7 cellular contexts compared by ENCODE assay signal in genomic region chr2:218396688-218397501, GRCh38. TPM values are rescaled to one million over a fixed set of nuclear protein-coding genes. Genes with fewer than 3 reads are reported as not detected.
DNase-seq lines count a peak whose midpoint lies in the region; ATAC-seq, FAIRE-seq and TF ChIP-seq lines count a peak whose summit lies in the region.

No MANE protein-coding gene starts in this region.

- FAIRE-seq in H54 (lab: Jason Lieb, UNC) = no peak

- H3K36me3 Mint-ChIP-seq in activated CD4-positive, alpha-beta memory T cell treated with anti-CD3 and anti-CD28 coated beads, Interleukin-2, amount 10 ng/mL, durations not matched to agents 7 days and 5 days (ENCODE audit: low read depth) = peaks cover 15% of the 10 kb centered on the region
- peaks cover 48% of the 10 kb centered on the region for H3K36me3 Mint-ChIP-seq in stimulated activated effector memory CD8-positive, alpha-beta T cell treated with anti-CD3 and anti-CD28 coated beads, Interleukin-12 subunit alpha, Interleukin-12 subunit beta, amount 100 ng/mL, for 72 hours

- CTCF ChIA-PET in activated CD4-positive, alpha-beta memory T cell treated with anti-CD3 and anti-CD28 coated beads, Interleukin-2, amount 10 ng/mL, durations not matched to agents 7 days and 5 days (lab: Charles Lee) = interaction anchor here (0.6 to 4.0 kb wide), 24 partner anchors 9 to 263 kb away, joined by 3 to 33 read pairs (median 5); partner anchors contain the start of genes AAMP, CATIP, PNKD and TMBIM1

- H3K4me1 Mint-ChIP-seq in activated CD4-positive, alpha-beta memory T cell treated with anti-CD3 and anti-CD28 coated beads, Interleukin-2, amount 10 ng/mL, durations not matched to agents 7 days and 5 days = peaks cover 42% of the 10 kb centered on the region
- H3K4me1 Mint-ChIP-seq in stimulated activated effector memory CD8-positive, alpha-beta T cell treated with anti-CD3 and anti-CD28 coated beads, Interleukin-12 subunit alpha, Interleukin-12 subunit beta, amount 100 ng/mL, for 72 hours = peaks cover 50% of the 10 kb centered on the region

- peak; percentile 81 for DNase-seq in H54 (ENCODE audit: insufficient read length, low spot score)
- DNase-seq in NCI-H524 (lab: John Stamatoyannopoulos, UW) = peak; percentile 47 to 62
- DNase-seq in activated CD4-positive, alpha-beta memory T cell treated with anti-CD3 and anti-CD28 coated beads, Interleukin-2, amount 10 ng/mL, durations not matched to agents 7 days and 5 days = peak; percentile 88
- DNase-seq in effector CD4-positive, alpha-beta T cell = peak; percentile 65
- DNase-seq in medulla oblongata (ENCODE audit: extremely low spot score) = peak; percentile 76
- peak in 1 of 2 donors; percentile 85 for DNase-seq in stimulated activated effector memory CD8-positive, alpha-beta T cell treated with anti-CD3 and anti-CD28 coated beads, Interleukin-12 subunit alpha, Interleukin-12 subunit beta, amount 100 ng/mL, for 72 hours (ENCODE audit: low spot score in 2 of 2)

- ATAC-seq in stimulated activated effector memory CD8-positive, alpha-beta T cell treated with anti-CD3 and anti-CD28 coated beads, Interleukin-12 subunit alpha, Interleukin-12 subunit beta, amount 100 ng/mL, for 72 hours = peak; percentile 0
- no peak for ATAC-seq in HG02759 (IDR thresholded peaks at IDR 0.05; ENCODE audit: unreplicated experiment)

- no peaks in the 10 kb centered on the region for H3K9me3 Mint-ChIP-seq in activated CD4-positive, alpha-beta memory T cell treated with anti-CD3 and anti-CD28 coated beads, Interleukin-2, amount 10 ng/mL, durations not matched to agents 7 days and 5 days
- H3K9me3 Mint-ChIP-seq in stimulated activated effector memory CD8-positive, alpha-beta T cell treated with anti-CD3 and anti-CD28 coated beads, Interleukin-12 subunit alpha, Interleukin-12 subunit beta, amount 100 ng/mL, for 72 hours = no peaks in the 10 kb centered on the region

- TF ChIP-seq POLR2A in H54 (IDR thresholded peaks at IDR 0.05; ENCODE audit: low read depth, low read length) = peak; percentile 37; the same call in 1 of the 2 replicates

- H3K27me3 Mint-ChIP-seq in activated CD4-positive, alpha-beta memory T cell treated with anti-CD3 and anti-CD28 coated beads, Interleukin-2, amount 10 ng/mL, durations not matched to agents 7 days and 5 days = no peaks in the 10 kb centered on the region

- POLR2A ChIA-PET in activated CD4-positive, alpha-beta memory T cell treated with anti-CD3 and anti-CD28 coated beads, Interleukin-2, amount 10 ng/mL, durations not matched to agents 7 days and 5 days (lab: Charles Lee) = interaction anchor here (0.6 to 5.6 kb wide), 34 partner anchors 9 to 853 kb away, joined by 3 to 71 read pairs (median 4); partner anchors contain the start of genes AAMP, ARPC2, BCS1L and PNKD

- peak overlapping the region; percentile 93 for H3K27ac Mint-ChIP-seq in activated CD4-positive, alpha-beta memory T cell treated with anti-CD3 and anti-CD28 coated beads, Interleukin-2, amount 10 ng/mL, durations not matched to agents 7 days and 5 days
- H3K27ac Mint-ChIP-seq in stimulated activated effector memory CD8-positive, alpha-beta T cell treated with anti-CD3 and anti-CD28 coated beads, Interleukin-12 subunit alpha, Interleukin-12 subunit beta, amount 100 ng/mL, for 72 hours = peak overlapping the region; percentile 96

- H3K4me3 Mint-ChIP-seq in activated CD4-positive, alpha-beta memory T cell treated with anti-CD3 and anti-CD28 coated beads, Interleukin-2, amount 10 ng/mL, durations not matched to agents 7 days and 5 days = peak overlapping the region; percentile 83
- peak overlapping the region; percentile 95 for H3K4me3 Mint-ChIP-seq in stimulated activated effector memory CD8-positive, alpha-beta T cell treated with anti-CD3 and anti-CD28 coated beads, Interleukin-12 subunit alpha, Interleukin-12 subunit beta, amount 100 ng/mL, for 72 hours

RNA-seq across cellular contexts. Expression of gene CTDSP1, which starts 2.8 kb away (rescaled TPM):
- 100 to 1,000 TPM; 203 to 205 TPM for total RNA-seq in activated CD4-positive, alpha-beta memory T cell treated with anti-CD3 and anti-CD28 coated beads, Interleukin-2, amount 10 ng/mL, durations not matched to agents 7 days and 5 days

RNA-seq across cellular contexts. Expression of gene SLC11A1, which starts 14.8 kb away (rescaled TPM):
- under 1 TPM; 0.13 to 0.25 TPM for total RNA-seq in activated CD4-positive, alpha-beta memory T cell treated with anti-CD3 and anti-CD28 coated beads, Interleukin-2, amount 10 ng/mL, durations not matched to agents 7 days and 5 days

RNA-seq across cellular contexts. Expression of gene VIL1, which starts 22.0 kb away (rescaled TPM):
- total RNA-seq in activated CD4-positive, alpha-beta memory T cell treated with anti-CD3 and anti-CD28 coated beads, Interleukin-2, amount 10 ng/mL, durations not matched to agents 7 days and 5 days = not detected

RNA-seq across cellular contexts. Expression of gene CATIP, which starts 40.2 kb away (rescaled TPM):
- not detected for total RNA-seq in activated CD4-positive, alpha-beta memory T cell treated with anti-CD3 and anti-CD28 coated beads, Interleukin-2, amount 10 ng/mL, durations not matched to agents 7 days and 5 days
